8 cellular contexts compared by ENCODE assay signal in the genomic region with DNA sequence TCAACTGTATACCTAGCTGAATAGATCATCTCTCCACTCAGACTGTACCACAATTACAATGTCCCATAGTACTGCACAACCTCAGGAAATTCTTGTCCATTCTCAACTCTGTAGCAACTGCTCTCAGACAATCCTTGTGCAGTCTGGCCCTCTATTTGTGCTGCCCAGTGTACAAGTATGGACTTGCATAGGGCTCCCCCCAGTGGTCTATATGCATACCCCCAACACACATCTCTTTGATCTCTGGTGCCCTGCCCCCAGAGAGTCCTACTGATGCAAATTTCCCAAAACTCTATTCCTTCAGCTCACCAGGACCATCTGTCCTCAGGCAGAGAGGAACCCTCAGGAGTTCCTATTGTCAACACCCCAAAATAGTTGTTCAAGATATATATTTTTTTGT.
DNase-seq lines count a peak whose midpoint lies in the region; ATAC-seq and TF ChIP-seq lines count a peak whose summit lies in the region.

No MANE protein-coding gene starts in this region.

- peaks cover 0 to 3% of the 10 kb centered on the region in 2 donors for H3K9me3 ChIP-seq in lung (ENCODE audit: control insufficient read depth in 2 of 2, insufficient read depth in 1 of 2, low read length in 1 of 2)

- H3K27me3 Mint-ChIP-seq in T-cell, result no peaks in the 10 kb centered on the region

- H3K36me3 Mint-ChIP-seq in T-cell, result no peaks in the 10 kb centered on the region

- H3K36me3 ChIP-seq in lung (ENCODE audit: control insufficient read depth in 2 of 2, insufficient read depth in 2 of 2, low read length in 2 of 2), result no peaks in the 10 kb centered on the region

- no peak overlapping the region for H3K27ac Mint-ChIP-seq in T-cell

- no peaks in the 10 kb centered on the region for H3K27me3 ChIP-seq in lung (ENCODE audit: control insufficient read depth, insufficient read depth)

- in situ Hi-C loops in SK-MEL-5 (cut with HindIII; ENCODE audit: low pct_unique_long_range_greater_than_20kb, low sequenced_read_pairs), result no loop called here

- H3K4me1 ChIP-seq in lung (ENCODE audit: control insufficient read depth in 2 of 2, insufficient read depth in 2 of 2, low read length in 2 of 2), result no peaks in the 10 kb centered on the region

- DNase-seq in ELF-1 (ENCODE audit: low read depth, low spot score), result peak; percentile 43
- DNase-seq in HuH-7 (ENCODE audit: low spot score), result peak; percentile 39
- DNase-seq in SK-MEL-5 (ENCODE audit: low read depth, low spot score), result peak; percentile 71
- peak; percentile 29 for DNase-seq in lung (ENCODE audit: low spot score)
- no peak for DNase-seq in activated CD4-positive, CD25-positive, alpha-beta regulatory T cell (lab: John Stamatoyannopoulos, UW)
- DNase-seq in effector CD4-positive, alpha-beta T cell, result no peak
- no peak for DNase-seq in T-cell

- H3K27ac ChIP-seq in lung (ENCODE audit: low read depth in 1 of 2, low read length in 1 of 2), result no peak overlapping the region

- H3K9me3 Mint-ChIP-seq in T-cell, result no peaks in the 10 kb centered on the region

- H3K4me3 ChIP-seq in lung, result no peak overlapping the region

- H3K4me3 Mint-ChIP-seq in T-cell, result no peak overlapping the region

- no peaks in the 10 kb centered on the region for H3K4me1 Mint-ChIP-seq in T-cell

- CTCF ChIA-PET in T-cell (lab: Charles Lee), result no interaction called here

- ATAC-seq in GM21381 (IDR thresholded peaks at IDR 0.05; ENCODE audit: unreplicated experiment) (peak; percentile 83), lung (ENCODE audit: insufficient read depth, low FRiP score) (peak; percentile 57), T-cell (replicated peaks in 1 of 4) (no peak)

- no peak for TF ChIP-seq CTCF in lung (IDR thresholded peaks at IDR 0.05; ENCODE audit: control extremely low read depth, extremely low read depth)

- POLR2A ChIA-PET in T-cell (lab: Charles Lee), result no interaction called here

Comparison
In these comparisons a context has a peak if more than half of its experiments do, and no peak if none do; other contexts are left out.
1. DNase-seq: peak in ELF-1 (single experiment), HuH-7 (single experiment), SK-MEL-5 (single experiment) and lung (single experiment); none in activated CD4-positive, CD25-positive, alpha-beta regulatory T cell (0 of 4), effector CD4-positive, alpha-beta T cell (single experiment) and T-cell (0 of 34).
2. ATAC-seq: peak in GM21381 (single experiment) and lung (single experiment); none in T-cell (0 of 4).